In the genomic region with DNA sequence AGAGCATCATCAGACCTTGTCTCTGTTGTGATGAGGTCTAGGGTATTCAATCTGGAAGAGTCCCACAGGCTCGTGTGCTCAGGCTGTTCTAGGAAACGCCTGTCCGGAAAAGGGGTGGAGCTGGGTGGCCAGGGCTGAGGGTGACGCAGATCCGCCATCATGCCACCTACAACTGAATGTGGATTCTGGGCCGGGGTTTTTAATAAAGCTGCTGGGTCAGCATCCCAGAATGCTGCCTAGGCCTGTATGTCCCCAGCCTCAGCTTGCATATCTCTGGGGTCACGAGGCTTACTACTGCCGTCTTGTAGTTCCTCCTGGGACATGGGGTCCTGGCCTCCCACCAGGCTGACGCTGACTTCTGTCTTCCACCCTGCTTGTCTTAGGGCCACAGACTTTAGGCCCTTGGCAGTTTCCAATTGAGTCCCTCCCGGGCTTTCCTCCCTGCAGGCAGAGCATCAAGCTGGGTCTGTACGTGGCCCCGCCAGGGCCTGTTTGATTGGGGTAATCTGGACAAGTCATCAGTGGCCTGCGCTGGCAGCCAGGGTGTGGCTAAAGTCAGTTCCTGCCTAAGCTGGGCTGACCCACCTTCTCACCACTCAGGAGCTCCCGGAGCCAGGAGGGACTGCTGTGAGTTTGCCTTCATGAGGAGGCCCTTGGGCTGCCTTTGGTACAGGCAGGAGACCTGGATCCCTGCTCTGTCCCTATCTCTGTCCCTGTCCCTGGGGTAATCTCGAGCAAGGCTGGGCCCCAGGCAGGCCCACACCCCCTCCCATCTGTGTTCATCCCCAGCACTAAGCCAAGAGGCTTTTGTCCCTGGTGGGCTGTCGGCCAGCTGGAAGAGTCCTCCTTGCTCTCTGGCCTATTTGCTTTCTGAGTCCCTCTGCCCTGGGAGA, we compare ENCODE assay signal across 7 cellular contexts.
A peak's percentile ranks its signal among the peaks of the same experiment; 100 is the strongest.
DNase-seq lines count a peak whose midpoint lies in the region; ATAC-seq and TF ChIP-seq lines count a peak whose summit lies in the region.

No MANE protein-coding gene starts in this region.

- H3K27me3 ChIP-seq in brain microvascular endothelial cell (replicated peaks) (no peaks in the 10 kb centered on the region), subcutaneous abdominal adipose tissue (ENCODE audit: control insufficient read depth in 5 of 5, insufficient read depth in 4 of 5, low read length in 5 of 5) (no peaks in the 10 kb centered on the region)

- DNase-seq in LoVo (ENCODE audit: low spot score) (peak; percentile 68), brain microvascular endothelial cell (no peak), left colon (peak; percentile 66 to 67), NCI-H2227 (lab: John Stamatoyannopoulos, UW; ENCODE audit: unreplicated experiment) (no peak)

- H3K9ac ChIP-seq in subcutaneous abdominal adipose tissue (ENCODE audit: low read length in 5 of 5) = peak overlapping the region; percentile 68 to 94 (median 80)

- H3K36me3 ChIP-seq in brain microvascular endothelial cell (replicated peaks) (peaks cover 5% of the 10 kb centered on the region), subcutaneous abdominal adipose tissue (ENCODE audit: control insufficient read depth in 5 of 5, insufficient read depth in 5 of 5, low read length in 5 of 5) (peaks cover 0 to 11% (median 7%) of the 10 kb centered on the region in 5 donors)

- H3K27ac ChIP-seq in brain microvascular endothelial cell (peak overlapping the region; percentile 12), subcutaneous abdominal adipose tissue (ENCODE audit: low read depth, low read length) (peak overlapping the region; percentile 99)

- in situ Hi-C loops in brain microvascular endothelial cell (cut with HindIII; ENCODE audit: low pct_ligation_motif_present, low sequenced_read_pairs) = no loop called here

- TF ChIP-seq CTCF in brain microvascular endothelial cell (IDR thresholded peaks at IDR 0.05; ENCODE audit: low read depth, low read length, missing control alignments) = no peak

- no peak overlapping the region for H3K4me3 ChIP-seq in brain microvascular endothelial cell (ENCODE audit: low read depth, low read length)
- peak overlapping the region in 4 of 5 donors; percentile 13 to 38 (median 32) for H3K4me3 ChIP-seq in subcutaneous abdominal adipose tissue (ENCODE audit: low read depth in 1 of 5, low read length in 5 of 5)

- peaks cover 41 to 100% (median 98%) of the 10 kb centered on the region in 5 donors for H3K4me1 ChIP-seq in subcutaneous abdominal adipose tissue (ENCODE audit: control insufficient read depth in 5 of 5, insufficient read depth in 5 of 5, low read length in 5 of 5)

- ATAC-seq in left colon (peak; percentile 63), HG03457 (IDR thresholded peaks at IDR 0.05; ENCODE audit: unreplicated experiment) (no peak), HG03432 (IDR thresholded peaks at IDR 0.05; ENCODE audit: unreplicated experiment) (no peak)

- no peaks in the 10 kb centered on the region for H3K9me3 ChIP-seq in subcutaneous abdominal adipose tissue (ENCODE audit: control insufficient read depth in 5 of 5, low read length in 5 of 5)

- intact Hi-C loops in left colon (cut with DNase I, micrococcal nuclease) = no loop called here

Comparison
In these comparisons a context has a peak if more than half of its experiments do, and no peak if none do; other contexts are left out.
1. DNase-seq: peak in LoVo (single experiment) and left colon (2 of 2); none in brain microvascular endothelial cell (single experiment) and NCI-H2227 (single experiment).